Comparison of ENCODE assay signal across 17 cellular contexts in the genomic region with DNA sequence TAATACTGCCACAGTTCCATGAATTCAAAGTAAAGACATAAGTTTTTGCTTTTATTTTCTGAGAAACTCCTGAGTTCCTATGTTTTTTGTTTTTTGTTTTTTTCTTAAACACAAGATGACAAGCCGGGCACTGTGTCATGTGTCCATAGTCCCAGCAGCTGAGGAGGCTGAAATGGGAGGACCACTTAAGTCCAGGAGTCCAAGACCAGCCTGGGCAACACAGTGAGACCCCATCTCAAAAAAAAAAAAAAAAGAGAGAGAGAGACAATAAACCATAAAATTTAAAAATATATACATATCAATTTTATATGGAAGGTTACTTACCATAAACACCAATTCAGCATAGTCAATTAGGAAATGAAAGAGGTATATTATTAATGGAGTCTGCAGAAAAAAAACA. TPM values are rescaled to one million over a fixed set of nuclear protein-coding genes. Genes with fewer than 3 reads are reported as not detected.
DNase-seq lines count a peak whose midpoint lies in the region; ATAC-seq and TF ChIP-seq lines count a peak whose summit lies in the region.
"Had no signal": no experiment of that assay in that cellular context is flagged by ENCODE, and none has a peak within 500 bp of the region (broad histone marks: within the 10 kb centered on the region; RNA-seq: fewer than 3 reads in every experiment).

No MANE protein-coding gene starts in this region.

- H3K27me3 ChIP-seq in Karpas-422 (ENCODE audit: low read length): no peaks in the 10 kb centered on the region

- no peak overlapping the region for H3K9ac ChIP-seq in Karpas-422 (ENCODE audit: low read length)

- H3K27ac ChIP-seq in HEK293 (ENCODE audit: extremely low read depth, low read depth, low read length): no peak overlapping the region
- no peak overlapping the region for H3K27ac ChIP-seq in Karpas-422 (ENCODE audit: low read length)
- H3K27ac ChIP-seq: C4-2B had no signal

- H3K27me3 Mint-ChIP-seq in effector memory CD8-positive, alpha-beta T cell: no peaks in the 10 kb centered on the region
- no peaks in the 10 kb centered on the region for H3K27me3 Mint-ChIP-seq in MCF 10A (ENCODE audit: insufficient read depth, unreplicated experiment)
- H3K27me3 Mint-ChIP-seq: CD4-positive, CD25-positive, alpha-beta regulatory T cell had no signal

- H3K4me1 Mint-ChIP-seq in effector memory CD8-positive, alpha-beta T cell (ENCODE audit: low read depth in 2 of 2): peaks cover 0 to 4% of the 10 kb centered on the region in 2 donors
- peaks cover 5% of the 10 kb centered on the region for H3K4me1 Mint-ChIP-seq in MCF 10A (ENCODE audit: insufficient read depth, unreplicated experiment)
- H3K4me1 Mint-ChIP-seq: GM23338, H9 had no signal

- H3K36me3 Mint-ChIP-seq in effector memory CD8-positive, alpha-beta T cell (ENCODE audit: insufficient read depth): peaks cover 10% of the 10 kb centered on the region
- H3K36me3 Mint-ChIP-seq in MCF 10A (ENCODE audit: insufficient read depth, unreplicated experiment): peaks cover 16% of the 10 kb centered on the region

- intact Hi-C loops in MCF 10A (cut with micrococcal nuclease): no loop called here

- POLR2A ChIA-PET in HEK293 (lab: Yijun Ruan, JAX) (interaction anchor here (0.6 kb wide), 1 partner anchor 395 kb away, joined by 4 read pairs; no protein-coding TSS in a partner anchor), MCF 10A (lab: Yijun Ruan, JAX) (no interaction called here)

- BruUV-seq in MCF 10A (replicated peaks; lab: Mats Ljungman, UMichigan): no TSS peak

- no peak overlapping the region for H2AFZ ChIP-seq in Karpas-422 (ENCODE audit: low read length)
- H2AFZ ChIP-seq: GM23338 had no signal

- H3K36me3 ChIP-seq in HEK293 (ENCODE audit: control insufficient read depth in 2 of 2, insufficient read depth in 1 of 2, low read length in 2 of 2): no peaks in the 10 kb centered on the region; a peak in 1 of 3 replicates
- no peaks in the 10 kb centered on the region for H3K36me3 ChIP-seq in Karpas-422 (ENCODE audit: insufficient read depth, low read length)

- H3K9me2 ChIP-seq in Karpas-422 (replicated peaks; ENCODE audit: insufficient read depth, low read length): no peaks in the 10 kb centered on the region

- H4K20me1 ChIP-seq in Karpas-422 (ENCODE audit: insufficient read depth, low read depth, low read length): no peaks in the 10 kb centered on the region

- no peaks in the 10 kb centered on the region for H3K9me3 ChIP-seq in HEK293 (ENCODE audit: control insufficient read depth, insufficient read depth, low read depth, low read length)
- H3K9me3 ChIP-seq in Karpas-422 (ENCODE audit: low read length): no peaks in the 10 kb centered on the region
- H3K9me3 ChIP-seq: Caco-2 had no signal

- no peak for TF ChIP-seq CTCF in HEK293 (tag by site-specific recombination; IDR thresholded peaks at IDR 0.05)
- TF ChIP-seq CTCF in MCF 10A (IDR thresholded peaks at IDR 0.05; ENCODE audit: unreplicated experiment): no peak

- no peak overlapping the region for H3K4me3 Mint-ChIP-seq in effector memory CD8-positive, alpha-beta T cell
- H3K4me3 Mint-ChIP-seq in MCF 10A (ENCODE audit: unreplicated experiment): no peak overlapping the region
- H3K4me3 Mint-ChIP-seq: CD4-positive, CD25-positive, alpha-beta regulatory T cell; CD8-positive, alpha-beta T cell; GM23338; H9 had no signal

- no peak for ATAC-seq in effector memory CD8-positive, alpha-beta T cell (replicated peaks)
- no peak for ATAC-seq in GM19395 (IDR thresholded peaks at IDR 0.05; ENCODE audit: unreplicated experiment)
- ATAC-seq: CD8-positive, alpha-beta T cell; GM12878; GM23338 had no signal

- CTCF ChIA-PET in HEK293 (lab: Yijun Ruan, JAX): no interaction called here
- CTCF ChIA-PET in MCF 10A (lab: Yijun Ruan, JAX): interaction anchor here (0.7 kb wide), 1 partner anchor 23 kb away, joined by 3 read pairs; no protein-coding TSS in a partner anchor

- peak overlapping the region; percentile 19 to 29 for H3K27ac Mint-ChIP-seq in effector memory CD8-positive, alpha-beta T cell
- no peak overlapping the region for H3K27ac Mint-ChIP-seq in MCF 10A (ENCODE audit: low read depth, unreplicated experiment)
- H3K27ac Mint-ChIP-seq: CD4-positive, CD25-positive, alpha-beta regulatory T cell; CD8-positive, alpha-beta T cell; GM23338; H9 had no signal

- no peaks in the 10 kb centered on the region for H3K9me3 Mint-ChIP-seq in effector memory CD8-positive, alpha-beta T cell
- H3K9me3 Mint-ChIP-seq in MCF 10A (ENCODE audit: unreplicated experiment): no peaks in the 10 kb centered on the region
- H3K9me3 Mint-ChIP-seq: CD4-positive, CD25-positive, alpha-beta regulatory T cell; CD8-positive, alpha-beta T cell; GM23338; H9 had no signal

- H3K4me2 ChIP-seq in Karpas-422 (ENCODE audit: low read depth, low read length, poor library complexity, severe bottlenecking): no peak overlapping the region
- H3K4me2 ChIP-seq: GM23338 had no signal

- peak; percentile 15 for DNase-seq in Karpas-422
- no peak for DNase-seq in effector memory CD8-positive, alpha-beta T cell
- no peak for DNase-seq in MCF 10A (ENCODE audit: unreplicated experiment)
- DNase-seq in DMS153 treated with DMSO at 0.1 percent for 48 hours (lab: John Stamatoyannopoulos, UW; ENCODE audit: unreplicated experiment): no peak
- DNase-seq: Caco-2; CD4-positive, CD25-positive, alpha-beta regulatory T cell; CD8-positive, alpha-beta T cell; DMS153; DMS79; EL; GDM1; H9 had no signal

- no peaks in the 10 kb centered on the region for H3K79me2 ChIP-seq in Karpas-422 (ENCODE audit: low read length)

- H3K4me3 ChIP-seq in HEK293 (ENCODE audit: low read depth, low read length) (no peak overlapping the region), Karpas-422 (ENCODE audit: low read length) (no peak overlapping the region)
- H3K4me3 ChIP-seq: GM12878, GM23338 had no signal

- H3K4me1 ChIP-seq in HEK293 (ENCODE audit: control insufficient read depth, insufficient read depth, low read length) (peaks cover under 1% of the 10 kb centered on the region), Karpas-422 (ENCODE audit: low read length) (no peaks in the 10 kb centered on the region)
- H3K4me1 ChIP-seq: Caco-2 had no signal

TF ChIP-seq in HEK293, 187 proteins besides CTCF, POLR2A, EP300 and RAD21:
- no peak for TF ChIP-seq ZNF776 (tag by site-specific recombination; IDR thresholded peaks at IDR 0.05; ENCODE audit: borderline replicate concordance)
- TF ChIP-seq ZNF121 (tag by site-specific recombination; IDR thresholded peaks at IDR 0.05): peak; percentile 59; the same call in 1 of the 2 replicates

RNA-seq across cellular contexts. Expression of a gene that starts 31.9 kb away (rescaled TPM):
- 13.0 and 18.4 TPM in 2 replicates for total RNA-seq in Karpas-422 (2014; rRNA removed; shearing (Covaris generic); ENCODE audit: low replicate concordance)
- 14.2 and 14.5 TPM in 2 replicates for total RNA-seq in MCF 10A (2022)

RNA-seq across cellular contexts. Expression of a gene that starts 59.2 kb away (rescaled TPM):
- 4.6 and 8.1 TPM in 2 replicates for total RNA-seq in Karpas-422 (2014; rRNA removed; shearing (Covaris generic); ENCODE audit: low replicate concordance)
- total RNA-seq in MCF 10A (2022): 1.8 and 3.6 TPM in 2 replicates
